In genomic region chr6:57535994-57536393, GRCh38 we compare ENCODE assay signal across 8 cellular contexts.
DNase-seq lines count a peak whose midpoint lies in the region; ATAC-seq and TF ChIP-seq lines count a peak whose summit lies in the region.
"Not testable (repeated sequence)": the region's sequence is repeated elsewhere in the genome, so short reads cannot be mapped to it uniquely, and the experiment has no call there.

No MANE protein-coding gene starts in this region.

- not testable (repeated sequence) for H3K27ac ChIP-seq in AG04450 (ENCODE audit: low read depth, low read length); fibroblast of lung (ENCODE audit: insufficient read depth, low read length); mesenchymal stem cell (ENCODE audit: low read length, poor library complexity, severe bottlenecking)

- H3K4ac ChIP-seq in mesenchymal stem cell (ENCODE audit: low read depth in 1 of 2, low read length in 2 of 2): not testable (repeated sequence)

- not testable (repeated sequence) for H4K91ac ChIP-seq in mesenchymal stem cell (ENCODE audit: low read length)

- not testable (repeated sequence) for H3K4me1 ChIP-seq in fibroblast of lung (ENCODE audit: control insufficient read depth, extremely low read depth, insufficient read depth, low read length); mesenchymal stem cell (ENCODE audit: control insufficient read depth, insufficient read depth, low read depth, low read length)

- peak; percentile 15 for DNase-seq in AG04450 (ENCODE audit: low read depth, low spot score)
- DNase-seq in NCI-H2171 treated with DMSO at 0.1 percent for 48 hours (lab: John Stamatoyannopoulos, UW): peak; percentile 24
- DNase-seq in T-helper 17 cell: not testable (repeated sequence)
- peak; percentile 35 to 67 for DNase-seq in fibroblast of lung (ENCODE audit: low read depth in 2 of 2)
- DNase-seq in mesenchymal stem cell: peak; percentile 45

- H3K27me3 Mint-ChIP-seq in T-helper 17 cell: not testable (repeated sequence)

- POLR2A ChIA-PET in AG04450 (lab: Yijun Ruan, JAX): not testable (repeated sequence)

- not testable (repeated sequence) for H2BK5ac ChIP-seq in mesenchymal stem cell (ENCODE audit: low read depth, low read length, poor library complexity, severe bottlenecking)

- not testable (repeated sequence) for H3K36me3 ChIP-seq in fibroblast of lung (ENCODE audit: control insufficient read depth, insufficient read depth, low read length); mesenchymal stem cell (ENCODE audit: control insufficient read depth in 1 of 2, insufficient read depth in 2 of 2, low read depth in 1 of 2, low read length in 2 of 2)

- not testable (repeated sequence) for H3K9ac ChIP-seq in fibroblast of lung (ENCODE audit: insufficient read depth, low read length); mesenchymal stem cell (ENCODE audit: low read length)

- H2BK12ac ChIP-seq in mesenchymal stem cell (ENCODE audit: low read length in 2 of 2): not testable (repeated sequence)

- H2BK15ac ChIP-seq in mesenchymal stem cell (ENCODE audit: low read depth, poor library complexity, severe bottlenecking): not testable (repeated sequence)

- H2AFZ ChIP-seq in fibroblast of lung (ENCODE audit: low read length); mesenchymal stem cell (ENCODE audit: low read depth, low read length): not testable (repeated sequence)

- not testable (repeated sequence) for H3K4me3 Mint-ChIP-seq in T-helper 17 cell

- not testable (repeated sequence) for H3K27me3 ChIP-seq in AG04450 (ENCODE audit: control insufficient read depth, insufficient read depth, low read length); fibroblast of lung (ENCODE audit: control insufficient read depth, insufficient read depth, low read length); mesenchymal stem cell (ENCODE audit: control insufficient read depth in 1 of 2, insufficient read depth in 1 of 2, low read length in 2 of 2)

- H3K79me1 ChIP-seq in mesenchymal stem cell (replicated peaks; ENCODE audit: low read length, poor library complexity, severe bottlenecking): not testable (repeated sequence)

- not testable (repeated sequence) for H2AK5ac ChIP-seq in mesenchymal stem cell (ENCODE audit: low read length, severe bottlenecking)

- peak; percentile 78 for ATAC-seq in GM21526 (IDR thresholded peaks at IDR 0.05; ENCODE audit: low FRiP score, unreplicated experiment)
- peak; percentile 70 for ATAC-seq in HG03135 (IDR thresholded peaks at IDR 0.05; ENCODE audit: unreplicated experiment)
- ATAC-seq in T-helper 17 cell: not testable (repeated sequence)

- H3K14ac ChIP-seq in mesenchymal stem cell (ENCODE audit: low read length in 2 of 2): not testable (repeated sequence)

- not testable (repeated sequence) for H3K79me2 ChIP-seq in fibroblast of lung (ENCODE audit: control insufficient read depth, insufficient read depth, low read length)

- TF ChIP-seq CTCF in AG04450 (IDR thresholded peaks at IDR 0.05; ENCODE audit: low read depth, low read length): peak; percentile 56
- TF ChIP-seq CTCF in GM12875 (IDR thresholded peaks at IDR 0.05; ENCODE audit: borderline replicate concordance, insufficient read depth, low read depth, low read length): 0 out of 2 replicates have a peak, but pooled peaks have one; percentile 6
- peak; percentile 32 to 50 for TF ChIP-seq CTCF in fibroblast of lung (conservative IDR thresholded peaks at IDR 0.05 in 1 of 2, IDR thresholded peaks at IDR 0.05 in 1 of 2; ENCODE audit: low read depth in 1 of 2, low read length in 2 of 2)

- not testable (repeated sequence) for H2BK120ac ChIP-seq in mesenchymal stem cell (ENCODE audit: low read depth, low read length)

- H3K18ac ChIP-seq in mesenchymal stem cell (ENCODE audit: low read depth in 1 of 2, low read length in 2 of 2): not testable (repeated sequence)

- not testable (repeated sequence) for H3K9me3 ChIP-seq in AG04450 (ENCODE audit: control insufficient read depth, insufficient read depth, low read length); T-helper 17 cell (ENCODE audit: control insufficient read depth, low read length, poor library complexity, severe bottlenecking); fibroblast of lung (ENCODE audit: control insufficient read depth, insufficient read depth, low read depth, low read length); mesenchymal stem cell (ENCODE audit: control insufficient read depth, low read length)

- not testable (repeated sequence) for H3K4me2 ChIP-seq in fibroblast of lung (ENCODE audit: extremely low read depth, insufficient read depth, low read length); mesenchymal stem cell (ENCODE audit: low read length, poor library complexity, severe bottlenecking)

- H3K4me3 ChIP-seq in AG04450 (ENCODE audit: low read depth, low read length); GM12875 (ENCODE audit: low read depth, low read length); fibroblast of lung (replicated peaks in 1 of 4; ENCODE audit: control extremely low read depth in 1 of 4, insufficient read depth in 1 of 4, low read depth in 3 of 4, low read length in 4 of 4); mesenchymal stem cell (ENCODE audit: insufficient read depth in 1 of 2, low read depth in 1 of 2, low read length in 2 of 2): not testable (repeated sequence)

- no CpG with 5 or more reads among the region's 1 CpG for WGBS in mesenchymal stem cell

- H4K20me1 ChIP-seq in fibroblast of lung (ENCODE audit: control insufficient read depth, extremely low read depth, insufficient read depth, low read length): not testable (repeated sequence)

- H3K4me1 Mint-ChIP-seq in T-helper 17 cell: not testable (repeated sequence)

- CTCF ChIA-PET in AG04450 (lab: Charles Lee): not testable (repeated sequence)

- H4K8ac ChIP-seq in mesenchymal stem cell (ENCODE audit: low read length): not testable (repeated sequence)

- not testable (repeated sequence) for H3K23ac ChIP-seq in mesenchymal stem cell (ENCODE audit: low read length in 2 of 2)

- peak overlapping the region; percentile 16 for H3K27ac Mint-ChIP-seq in T-helper 17 cell

- not testable (repeated sequence) for H3K36me3 Mint-ChIP-seq in T-helper 17 cell (ENCODE audit: low read depth)

Comparison
In these comparisons a context has a peak if more than half of its experiments do, and no peak if none do; other contexts are left out.
1. CTCF ChIP-seq: peak in every context shown above with its lines; median percentile 56 in AG04450; 41 in fibroblast of lung; 6 in GM12875.